Comparison of ENCODE assay signal across 8 cellular contexts in the genomic region with DNA sequence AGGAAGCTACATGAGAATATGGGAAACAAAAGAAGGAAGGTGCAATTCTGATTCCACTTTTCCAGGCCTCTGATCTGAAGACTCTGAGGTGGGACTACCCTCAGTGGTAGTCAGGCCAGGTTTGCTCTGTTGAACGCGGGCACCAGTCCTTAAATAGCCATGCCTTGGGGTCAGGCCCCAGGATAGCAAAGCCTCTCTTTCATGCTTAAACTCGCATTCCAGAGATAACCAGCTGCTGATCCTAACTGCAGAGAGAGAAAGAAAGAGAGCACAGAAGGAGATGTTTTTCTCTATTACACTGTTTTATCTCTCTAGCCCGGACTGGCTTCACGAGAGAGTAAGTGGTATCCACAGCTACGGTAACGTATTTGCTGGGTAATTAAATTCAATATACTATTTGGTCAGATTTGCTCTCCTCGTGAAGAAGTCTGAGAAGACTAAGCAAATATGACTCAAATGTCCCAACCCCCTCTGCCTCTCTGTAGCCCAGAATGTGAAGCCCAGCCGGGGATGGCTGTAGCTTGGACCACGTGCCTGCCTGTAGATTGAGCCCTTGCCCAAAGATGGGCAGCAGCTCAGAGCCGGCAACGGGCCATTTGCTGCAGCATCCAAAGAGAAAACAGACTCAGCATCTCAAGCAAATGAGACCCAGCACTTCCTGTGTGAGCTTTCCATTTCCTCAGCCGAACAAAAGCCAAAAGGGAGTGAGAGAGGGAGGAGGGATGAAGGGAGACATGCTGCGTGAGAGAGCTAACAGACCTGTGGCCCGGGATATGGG.
DNase-seq lines count a peak whose midpoint lies in the region; ATAC-seq and TF ChIP-seq lines count a peak whose summit lies in the region.

No MANE protein-coding gene starts in this region.

- no peak for ATAC-seq in activated T-cell treated with anti-CD3 and anti-CD28 coated beads, Interleukin-2, amount 50 U/mL, for 4 hours
- ATAC-seq in GM21529 (IDR thresholded peaks at IDR 0.05; ENCODE audit: unreplicated experiment): no peak

- DNase-seq in EH (ENCODE audit: low read depth) (peak; percentile 99), astrocyte of the cerebellum (ENCODE audit: low read depth) (peak; percentile 37), hippocampal formation (lab: John Stamatoyannopoulos, UW) (peak; percentile 60 to 64), retinal pigment epithelial cell (ENCODE audit: low read depth) (peak; percentile 77), cortex of kidney (lab: John Stamatoyannopoulos, UW) (no peak)
- DNase-seq in activated T-cell treated with anti-CD3 and anti-CD28 coated beads, Interleukin-2, amount 50 U/mL, for 4 hours: no peak
- no peak for DNase-seq in activated naive CD4-positive, alpha-beta T cell treated with anti-CD3 and anti-CD28 coated beads for 36 hours

- H3K27me3 Mint-ChIP-seq in activated T-cell treated with anti-CD3 and anti-CD28 coated beads, Interleukin-2, amount 50 U/mL, for 4 hours (ENCODE audit: low read depth): no peaks in the 10 kb centered on the region
- no peaks in the 10 kb centered on the region for H3K27me3 Mint-ChIP-seq in activated naive CD4-positive, alpha-beta T cell treated with anti-CD3 and anti-CD28 coated beads for 36 hours (ENCODE audit: low read depth)

- H3K4me3 ChIP-seq in astrocyte of the cerebellum (ENCODE audit: low read depth, low read length) (no peak overlapping the region), retinal pigment epithelial cell (ENCODE audit: low read length) (no peak overlapping the region)

- in situ Hi-C loops in astrocyte of the cerebellum (cut with HindIII; ENCODE audit: low sequenced_read_pairs): no loop called here

- H3K9me3 Mint-ChIP-seq in activated T-cell treated with anti-CD3 and anti-CD28 coated beads, Interleukin-2, amount 50 U/mL, for 4 hours: no peaks in the 10 kb centered on the region
- H3K9me3 Mint-ChIP-seq in activated naive CD4-positive, alpha-beta T cell treated with anti-CD3 and anti-CD28 coated beads for 36 hours: no peaks in the 10 kb centered on the region

- intact Hi-C loops in activated naive CD4-positive, alpha-beta T cell treated with anti-CD3 and anti-CD28 coated beads for 36 hours (cut with micrococcal nuclease): no loop called here

- TF ChIP-seq CTCF in astrocyte of the cerebellum (IDR thresholded peaks at IDR 0.05; ENCODE audit: low read depth, low read length, missing control alignments): no peak
- TF ChIP-seq CTCF in retinal pigment epithelial cell (conservative IDR thresholded peaks at IDR 0.05; ENCODE audit: low read depth, low read length): no peak

- H3K4me1 Mint-ChIP-seq in activated T-cell treated with anti-CD3 and anti-CD28 coated beads, Interleukin-2, amount 50 U/mL, for 4 hours (ENCODE audit: low read depth): peaks cover 2% of the 10 kb centered on the region
- no peaks in the 10 kb centered on the region for H3K4me1 Mint-ChIP-seq in activated naive CD4-positive, alpha-beta T cell treated with anti-CD3 and anti-CD28 coated beads for 36 hours (ENCODE audit: low read depth)

- H3K36me3 Mint-ChIP-seq in activated T-cell treated with anti-CD3 and anti-CD28 coated beads, Interleukin-2, amount 50 U/mL, for 4 hours (ENCODE audit: insufficient read depth): peaks cover 34% of the 10 kb centered on the region
- peaks cover 16% of the 10 kb centered on the region for H3K36me3 Mint-ChIP-seq in activated naive CD4-positive, alpha-beta T cell treated with anti-CD3 and anti-CD28 coated beads for 36 hours (ENCODE audit: low read depth)

- CTCF ChIA-PET in activated naive CD4-positive, alpha-beta T cell treated with anti-CD3 and anti-CD28 coated beads for 36 hours (lab: Charles Lee): no interaction called here

- H3K27ac Mint-ChIP-seq in activated naive CD4-positive, alpha-beta T cell treated with anti-CD3 and anti-CD28 coated beads for 36 hours: no peak overlapping the region

- no peak overlapping the region for H3K4me3 Mint-ChIP-seq in activated T-cell treated with anti-CD3 and anti-CD28 coated beads, Interleukin-2, amount 50 U/mL, for 4 hours
- H3K4me3 Mint-ChIP-seq in activated naive CD4-positive, alpha-beta T cell treated with anti-CD3 and anti-CD28 coated beads for 36 hours: no peak overlapping the region

Comparison
In these comparisons a context has a peak if more than half of its experiments do, and no peak if none do; other contexts are left out.
1. DNase-seq: peak in EH (single experiment), astrocyte of the cerebellum (single experiment), hippocampal formation (2 of 2) and retinal pigment epithelial cell (single experiment); none in activated T-cell treated with anti-CD3 and anti-CD28 coated beads, Interleukin-2, amount 50 U/mL, for 4 hours (single experiment), activated naive CD4-positive, alpha-beta T cell treated with anti-CD3 and anti-CD28 coated beads for 36 hours (single experiment) and cortex of kidney (single experiment).